In the genomic region with DNA sequence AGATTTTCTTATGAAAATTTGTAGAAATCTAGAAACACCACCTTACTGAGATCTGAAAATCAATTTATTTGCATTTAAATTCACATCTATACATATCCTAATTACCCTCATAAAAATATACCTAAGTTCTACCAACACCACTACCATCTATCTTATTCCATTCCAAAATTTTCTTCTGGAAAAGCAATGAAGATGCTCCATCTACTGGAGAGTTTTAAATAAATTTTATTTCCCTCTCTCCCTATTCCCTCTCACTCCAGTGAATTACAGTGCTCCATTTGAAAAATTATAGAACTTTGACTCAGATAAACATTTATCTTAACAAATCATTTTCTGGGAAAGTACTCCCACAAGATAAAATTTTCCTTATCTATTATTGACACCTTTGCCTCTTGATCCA, we compare ENCODE assay signal across 16 cellular contexts. TPM values are rescaled to one million over a fixed set of nuclear protein-coding genes. Genes with fewer than 3 reads are reported as not detected.
DNase-seq lines count a peak whose midpoint lies in the region; ATAC-seq and TF ChIP-seq lines count a peak whose summit lies in the region.
"Had no signal": no experiment of that assay in that cellular context is flagged by ENCODE, and none has a peak within 500 bp of the region (broad histone marks: within the 10 kb centered on the region; RNA-seq: fewer than 3 reads in every experiment).

No MANE protein-coding gene starts in this region.

- H3K27me3 Mint-ChIP-seq in MCF 10A (ENCODE audit: insufficient read depth, unreplicated experiment) (peaks cover 11% of the 10 kb centered on the region), chondrocyte (ENCODE audit: low read depth) (peaks cover 26% of the 10 kb centered on the region)

- no peak overlapping the region for H3K4me2 ChIP-seq in mammary epithelial cell (ENCODE audit: insufficient read depth, low read depth, low read length)
- H3K4me2 ChIP-seq: BLaER1 treated with 17β-estradiol and CSF1 and Interleukin-3, amounts not matched to agents 10 nM and 100 nM had no signal

- H3K27me3 ChIP-seq in mammary epithelial cell (ENCODE audit: insufficient read depth, low read length), result peaks cover 31% of the 10 kb centered on the region
- H3K27me3 ChIP-seq: BLaER1 treated with 17β-estradiol and CSF1 and Interleukin-3, amounts not matched to agents 10 nM and 100 nM had no signal

- BruUV-seq in MCF 10A (replicated peaks; lab: Mats Ljungman, UMichigan) (no TSS peak), mammary epithelial cell (replicated peaks; lab: Mats Ljungman, UMichigan) (no TSS peak)

- H3K27ac Mint-ChIP-seq in MCF 10A (ENCODE audit: low read depth, unreplicated experiment) (no peak overlapping the region), chondrocyte (ENCODE audit: unreplicated experiment) (no peak overlapping the region)
- H3K27ac Mint-ChIP-seq: activated T-cell treated with anti-CD3 and anti-CD28 coated beads, Interleukin-2, amount 50 U/mL, for 72 hours had no signal

- H3K36me3 Mint-ChIP-seq in MCF 10A (ENCODE audit: insufficient read depth, unreplicated experiment) (no peaks in the 10 kb centered on the region), chondrocyte (ENCODE audit: low read depth) (peaks cover 1% of the 10 kb centered on the region)

- no peaks in the 10 kb centered on the region for H3K36me3 ChIP-seq in mammary epithelial cell (ENCODE audit: insufficient read depth, low read length)
- H3K36me3 ChIP-seq: BLaER1 treated with 17β-estradiol and CSF1 and Interleukin-3, amounts not matched to agents 10 nM and 100 nM had no signal

- H3K4me1 Mint-ChIP-seq in MCF 10A (ENCODE audit: insufficient read depth, unreplicated experiment), result no peaks in the 10 kb centered on the region
- H3K4me1 Mint-ChIP-seq in chondrocyte (ENCODE audit: low read depth), result peaks cover 8% of the 10 kb centered on the region

- TF ChIP-seq CTCF in MCF 10A (IDR thresholded peaks at IDR 0.05; ENCODE audit: unreplicated experiment), result peak; percentile 20
- peak in 1 of 2 donors; percentile 29 for TF ChIP-seq CTCF in mammary epithelial cell (conservative IDR thresholded peaks at IDR 0.05 in 1 of 2, IDR thresholded peaks at IDR 0.05 in 1 of 2; ENCODE audit: extremely low read depth in 1 of 2, insufficient read depth in 1 of 2, low read depth in 1 of 2, low read length in 2 of 2)
- TF ChIP-seq CTCF in chondrocyte (IDR thresholded peaks at IDR 0.05), result peak; percentile 77

- ATAC-seq in left colon (no peak), HG02981 (IDR thresholded peaks at IDR 0.05; ENCODE audit: unreplicated experiment) (no peak)
- ATAC-seq: activated T-cell treated with anti-CD3 and anti-CD28 coated beads, Interleukin-2, amount 50 U/mL, for 72 hours had no signal

- POLR2A ChIA-PET in MCF 10A (lab: Yijun Ruan, JAX), result no interaction called here

- H3K4me3 ChIP-seq in mammary epithelial cell (replicated peaks in 1 of 3; ENCODE audit: insufficient read depth in 1 of 3, low read depth in 2 of 3, low read length in 3 of 3), result no peak overlapping the region
- H3K4me3 ChIP-seq: BLaER1 treated with 17β-estradiol and CSF1 and Interleukin-3, amounts not matched to agents 10 nM and 100 nM had no signal

- no peak overlapping the region for H3K27ac ChIP-seq in mammary epithelial cell (ENCODE audit: insufficient read depth, low read depth, low read length)
- H3K27ac ChIP-seq: BLaER1 treated with 17β-estradiol and CSF1 and Interleukin-3, amounts not matched to agents 10 nM and 100 nM had no signal

- peaks cover 3% of the 10 kb centered on the region for H3K4me1 ChIP-seq in mammary epithelial cell (ENCODE audit: insufficient read depth, low read length)
- H3K4me1 ChIP-seq: BLaER1 treated with 17β-estradiol and CSF1 and Interleukin-3, amounts not matched to agents 10 nM and 100 nM had no signal

- no peak overlapping the region for H2AFZ ChIP-seq in mammary epithelial cell (ENCODE audit: low read depth, low read length)

- DNase-seq in MCF 10A (ENCODE audit: unreplicated experiment), result no peak
- DNase-seq in mammary epithelial cell, result no peak
- DNase-seq in NCI-H69 (lab: John Stamatoyannopoulos, UW), result peak; percentile 56
- no peak for DNase-seq in chondrocyte (ENCODE audit: low spot score)
- no peak for DNase-seq in left colon
- DNase-seq in central memory CD4-positive, alpha-beta T cell, result no peak
- DNase-seq in NK-92 treated with Interleukin-12 subunit alpha and Interleukin-12 subunit beta, amount 100 ng/mL, for 24 hours (lab: John Stamatoyannopoulos, UW), result no peak
- DNase-seq: activated CD4-positive, alpha-beta T cell treated with anti-CD3 and anti-CD28 coated beads for 1 hour; activated T-cell treated with anti-CD3 and anti-CD28 coated beads, Interleukin-2, amount 50 U/mL, for 72 hours; stimulated activated CD4-positive, alpha-beta T cell treated with anti-CD3 and anti-CD28 coated beads, Interleukin-4, amount 100 ng/mL, for 4 hours; stimulated activated naive CD4-positive, alpha-beta T cell had no signal

- no peaks in the 10 kb centered on the region for H3K79me2 ChIP-seq in mammary epithelial cell (ENCODE audit: insufficient read depth, low read length)

- H3K9ac ChIP-seq in mammary epithelial cell (ENCODE audit: insufficient read depth, low read length), result no peak overlapping the region
- H3K9ac ChIP-seq: BLaER1 treated with 17β-estradiol and CSF1 and Interleukin-3, amounts not matched to agents 10 nM and 100 nM had no signal

- in situ Hi-C loops in mammary epithelial cell (cut with MboI; ENCODE audit: low sequenced_read_pairs in 2 of 2), result loop anchor here in 1 of 2 donors (10.0 kb wide), 1 partner anchor 143 kb away; no protein-coding TSS in a partner anchor

- intact Hi-C loops in MCF 10A (cut with micrococcal nuclease) (loop anchor here (1.0 to 2.0 kb wide), 3 partner anchors 74 to 299 kb away; no protein-coding TSS in a partner anchor), mammary epithelial cell (cut with micrococcal nuclease) (loop anchor here (1.0 to 5.0 kb wide), 3 partner anchors 138 to 306 kb away; no protein-coding TSS in a partner anchor), left colon (cut with DNase I, micrococcal nuclease) (no loop called here)

- no peaks in the 10 kb centered on the region for H3K9me3 Mint-ChIP-seq in MCF 10A (ENCODE audit: unreplicated experiment)
- no peaks in the 10 kb centered on the region for H3K9me3 Mint-ChIP-seq in chondrocyte (ENCODE audit: low read depth)
- H3K9me3 Mint-ChIP-seq: activated T-cell treated with anti-CD3 and anti-CD28 coated beads, Interleukin-2, amount 50 U/mL, for 72 hours had no signal

- dilution Hi-C loops in mammary epithelial cell (cut with HindIII; ENCODE audit: low sequenced_read_pairs), result no loop called here

- CTCF ChIA-PET in MCF 10A (lab: Yijun Ruan, JAX) (no interaction called here), mammary epithelial cell (lab: Charles Lee; ENCODE audit: low non-redundant PET) (no interaction called here)

- no peak overlapping the region for H3K4me3 Mint-ChIP-seq in MCF 10A (ENCODE audit: unreplicated experiment)
- no peak overlapping the region for H3K4me3 Mint-ChIP-seq in chondrocyte (ENCODE audit: unreplicated experiment)
- H3K4me3 Mint-ChIP-seq: activated T-cell treated with anti-CD3 and anti-CD28 coated beads, Interleukin-2, amount 50 U/mL, for 72 hours had no signal

- H3K9me3 ChIP-seq in mammary epithelial cell (replicated peaks; ENCODE audit: insufficient read depth, low read length), result no peaks in the 10 kb centered on the region

- H4K20me1 ChIP-seq in mammary epithelial cell (ENCODE audit: insufficient read depth, low read length), result no peaks in the 10 kb centered on the region
- H4K20me1 ChIP-seq: BLaER1 treated with 17β-estradiol and CSF1 and Interleukin-3, amounts not matched to agents 10 nM and 100 nM had no signal

RNA-seq across cellular contexts. Expression of gene C14orf39, which starts 2.3 kb away (rescaled TPM):
- not detected in 2 replicates for total RNA-seq in MCF 10A (2022)
- total RNA-seq in mammary epithelial cell, result not detected
- not detected for polyA plus RNA-seq in mammary epithelial cell
- not detected for polyA minus RNA-seq in mammary epithelial cell
- 0.36 to 0.60 TPM (median 0.44 TPM) in 3 replicates for total RNA-seq in chondrocyte
- total RNA-seq in left colon, result not detected
- total RNA-seq: activated T-cell treated with anti-CD3 and anti-CD28 coated beads, Interleukin-2, amount 50 U/mL, for 72 hours; mucosa of gallbladder; renal cortical epithelial cell had no signal
- polyA plus RNA-seq: keratinocyte had no signal

RNA-seq across cellular contexts. Expression of gene SIX6, which starts 20.8 kb away (rescaled TPM):
- not detected in 2 replicates for total RNA-seq in MCF 10A (2022)
- total RNA-seq in mammary epithelial cell, result not detected
- not detected for polyA plus RNA-seq in mammary epithelial cell
- not detected for polyA minus RNA-seq in mammary epithelial cell
- not detected in 3 replicates for total RNA-seq in chondrocyte
- not detected for total RNA-seq in left colon
- total RNA-seq: activated T-cell treated with anti-CD3 and anti-CD28 coated beads, Interleukin-2, amount 50 U/mL, for 72 hours; mucosa of gallbladder; renal cortical epithelial cell had no signal
- polyA plus RNA-seq: keratinocyte had no signal

Comparison
In these comparisons a context has a peak if more than half of its experiments do, and no peak if none do; other contexts are left out.
1. intact Hi-C loops: an anchor here in MCF 10A (1.0 to 2.0 kb wide) and mammary epithelial cell (1.0 to 5.0 kb wide); none called in left colon.